Comparison of ENCODE assay signal across 11 cellular contexts in the genomic region with DNA sequence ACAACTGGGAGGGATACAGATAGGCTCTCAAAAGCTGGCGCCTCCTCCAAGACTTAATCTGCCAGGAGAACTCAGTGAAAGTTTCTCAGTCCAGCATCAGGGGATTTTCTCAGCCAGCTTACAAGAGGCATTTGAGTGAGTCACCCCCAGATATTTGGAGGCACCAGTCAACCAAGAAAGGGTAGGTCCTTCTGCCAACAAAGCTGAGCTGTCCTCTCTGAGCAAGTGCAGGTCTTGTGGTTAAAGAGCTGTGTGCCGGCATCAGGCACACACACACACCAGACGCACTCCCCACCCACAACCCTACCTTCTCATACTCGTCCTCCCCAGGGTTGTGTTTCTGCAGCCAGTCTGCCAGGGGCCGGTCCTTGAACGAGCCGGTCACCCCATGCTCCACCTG. TPM values are rescaled to one million over a fixed set of nuclear protein-coding genes. Genes with fewer than 3 reads are reported as not detected.
DNase-seq lines count a peak whose midpoint lies in the region; ATAC-seq and TF ChIP-seq lines count a peak whose summit lies in the region.
"Had no signal": no experiment of that assay in that cellular context is flagged by ENCODE, and none has a peak within 500 bp of the region (broad histone marks: within the 10 kb centered on the region; RNA-seq: fewer than 3 reads in every experiment).

No MANE protein-coding gene starts in this region.

- H3K27ac Mint-ChIP-seq in natural killer cell treated with Interleukin-12 subunit alpha and Interleukin-12 subunit beta and Interleukin-15 and Interleukin-18, amount 100 ng/mL, for 72 hours = peak overlapping the region in 1 of 2 donors; percentile 62
- H3K27ac Mint-ChIP-seq in natural killer cell = no peak overlapping the region

- H3K36me3 Mint-ChIP-seq in natural killer cell treated with Interleukin-12 subunit alpha and Interleukin-12 subunit beta and Interleukin-15 and Interleukin-18, amount 100 ng/mL, for 72 hours = peaks cover 9% of the 10 kb centered on the region
- peaks cover 16% of the 10 kb centered on the region for H3K36me3 Mint-ChIP-seq in natural killer cell

- H3K9me3 Mint-ChIP-seq in natural killer cell treated with Interleukin-12 subunit alpha and Interleukin-12 subunit beta and Interleukin-15 and Interleukin-18, amount 100 ng/mL, for 72 hours = no peaks in the 10 kb centered on the region
- H3K9me3 Mint-ChIP-seq in natural killer cell = no peaks in the 10 kb centered on the region

- H3K27me3 ChIP-seq in uterus = no peaks in the 10 kb centered on the region

- H3K27ac ChIP-seq in uterus = peak overlapping the region; percentile 82 to 91

- TF ChIP-seq POLR2A in uterus (IDR thresholded peaks at IDR 0.05) = peak in 1 of 2 donors; percentile 18

- no peak for DNase-seq in natural killer cell treated with Interleukin-12 subunit alpha and Interleukin-12 subunit beta and Interleukin-15 and Interleukin-18, amount 100 ng/mL, for 72 hours (ENCODE audit: low spot score)
- DNase-seq in natural killer cell = no peak
- peak; percentile 100 for DNase-seq in amniotic epithelial cell (ENCODE audit: low read depth)
- peak; percentile 98 for DNase-seq in kidney tubule cell (ENCODE audit: low spot score)
- DNase-seq in uterus = peak; percentile 60 to 88
- no peak for DNase-seq in DMS53 treated with DMSO at 0.1 percent for 48 hours (lab: John Stamatoyannopoulos, UW; ENCODE audit: unreplicated experiment)
- DNase-seq in DMS114 treated with DMSO at 0.1 percent for 48 hours (lab: John Stamatoyannopoulos, UW; ENCODE audit: unreplicated experiment) = no peak
- DNase-seq: DMS79 treated with DMSO at 0.1 percent for 48 hours, NCI-H2171 treated with DMSO at 0.1 percent for 48 hours had no signal

- no peak overlapping the region for H3K4me3 Mint-ChIP-seq in natural killer cell treated with Interleukin-12 subunit alpha and Interleukin-12 subunit beta and Interleukin-15 and Interleukin-18, amount 100 ng/mL, for 72 hours
- no peak overlapping the region for H3K4me3 Mint-ChIP-seq in natural killer cell

- intact Hi-C loops in natural killer cell (cut with micrococcal nuclease) (no loop called here), uterus (cut with DNase I; ENCODE audit: low total_unique reads) (no loop called here)

- H3K4me1 ChIP-seq in uterus = peaks cover 3 to 5% of the 10 kb centered on the region in 2 donors
- H3K4me1 ChIP-seq: HAP-1 had no signal

- no peaks in the 10 kb centered on the region for H3K27me3 Mint-ChIP-seq in natural killer cell treated with Interleukin-12 subunit alpha and Interleukin-12 subunit beta and Interleukin-15 and Interleukin-18, amount 100 ng/mL, for 72 hours
- H3K27me3 Mint-ChIP-seq in natural killer cell (ENCODE audit: low read depth in 2 of 2) = no peaks in the 10 kb centered on the region

- TF ChIP-seq CTCF in natural killer cell (IDR thresholded peaks at IDR 0.05) = no peak
- no peak for TF ChIP-seq CTCF in uterus (IDR thresholded peaks at IDR 0.05)

- H3K36me3 ChIP-seq in uterus = no peaks in the 10 kb centered on the region

- H3K9me3 ChIP-seq in uterus = no peaks in the 10 kb centered on the region
- H3K9me3 ChIP-seq: HAP-1 had no signal

- ATAC-seq in natural killer cell treated with Interleukin-12 subunit alpha and Interleukin-12 subunit beta and Interleukin-15 and Interleukin-18, amount 100 ng/mL, for 72 hours = peak; percentile 40 to 58
- no peak for ATAC-seq in natural killer cell
- no peak for ATAC-seq in HG02678 (IDR thresholded peaks at IDR 0.05; ENCODE audit: unreplicated experiment)

- no peak overlapping the region for H3K4me3 ChIP-seq in uterus
- H3K4me3 ChIP-seq: HAP-1 had no signal

- peaks cover 6 to 12% of the 10 kb centered on the region in 2 donors for H3K4me1 Mint-ChIP-seq in natural killer cell treated with Interleukin-12 subunit alpha and Interleukin-12 subunit beta and Interleukin-15 and Interleukin-18, amount 100 ng/mL, for 72 hours (ENCODE audit: low read depth in 2 of 2)
- H3K4me1 Mint-ChIP-seq in natural killer cell = no peaks in the 10 kb centered on the region

RNA-seq across cellular contexts. Expression of gene PPP1R15B, which starts 27.0 kb away (rescaled TPM):
- total RNA-seq in natural killer cell treated with Interleukin-12 subunit alpha and Interleukin-12 subunit beta and Interleukin-15 and Interleukin-18, amount 100 ng/mL, for 72 hours = 10 to 100 TPM; 93.1 to 98.6 TPM
- total RNA-seq in natural killer cell = 100 to 1,000 TPM; 174 to 236 (median 222) TPM
- 10 to 100 TPM; 20.5 to 58.9 (median 46.4) TPM for total RNA-seq in uterus

RNA-seq across cellular contexts. Expression of gene PIK3C2B, which starts 56.0 kb away (rescaled TPM):
- total RNA-seq in natural killer cell treated with Interleukin-12 subunit alpha and Interleukin-12 subunit beta and Interleukin-15 and Interleukin-18, amount 100 ng/mL, for 72 hours = 10 to 100 TPM; 14.2 to 28.7 TPM
- 10 to 100 TPM; 18.1 to 34.8 (median 29.5) TPM for total RNA-seq in natural killer cell
- 10 to 100 TPM in 3 of 4 donors, 1 to 10 TPM in 1; 7.4 to 81.5 (median 38.3) TPM for total RNA-seq in uterus

Comparison
In these comparisons a context has a peak if more than half of its experiments do, and no peak if none do; other contexts are left out.
1. ATAC-seq: peak in natural killer cell treated with Interleukin-12 subunit alpha and Interleukin-12 subunit beta and Interleukin-15 and Interleukin-18, amount 100 ng/mL, for 72 hours (2 of 2); none in natural killer cell (0 of 3) and HG02678 (single experiment).
2. DNase-seq: peak in amniotic epithelial cell (single experiment), kidney tubule cell (single experiment) and uterus (2 of 2); none in natural killer cell treated with Interleukin-12 subunit alpha and Interleukin-12 subunit beta and Interleukin-15 and Interleukin-18, amount 100 ng/mL, for 72 hours (single experiment), natural killer cell (single experiment), DMS53 treated with DMSO at 0.1 percent for 48 hours (single experiment) and DMS114 treated with DMSO at 0.1 percent for 48 hours (single experiment).